25 cellular contexts compared by ENCODE assay signal in genomic region chr3:28634019-28634418, GRCh38.
"Had no signal": no experiment of that assay in that cellular context is flagged by ENCODE, and none has a peak within 500 bp of the region (broad histone marks: within the 10 kb centered on the region; RNA-seq: fewer than 3 reads in every experiment).

No MANE protein-coding gene starts in this region.

- H3K27ac ChIP-seq: stomach, suprapubic skin, testis, thoracic aorta, tibial artery, tibial nerve, transverse colon, upper lobe of left lung, upper lobe of right lung, uterus, vagina had no signal

- ATAC-seq: stimulated activated effector memory CD8-positive, alpha-beta T cell treated with anti-CD3 and anti-CD28 coated beads, Interleukin-12 subunit alpha, Interleukin-12 subunit beta, amount 100 ng/mL, for 72 hours; stimulated activated memory B cell treated with anti-CD40 and anti-IgM and Interleukin-4, amounts not matched to agents 10 μg/mL and 1 μg/mL and 100 μg/mL, for 72 hours; stimulated activated naive B cell treated with anti-CD40 and anti-IgM and Interleukin-4, amounts not matched to agents 10 μg/mL and 1 μg/mL and 100 μg/mL, for 72 hours; stimulated activated naive CD8-positive, alpha-beta T cell treated with anti-CD3 and anti-CD28 coated beads, Interleukin-15, amount 100 ng/mL, for 72 hours; stimulated activated naive CD8-positive, alpha-beta T cell treated with anti-CD3 and anti-CD28 coated beads, Interleukin-15, Interleukin-2, amounts not matched to agents 100 U/mL and 50 U/mL, for 24 hours; upper lobe of right lung had no signal

- H3K4me3 ChIP-seq: stomach, suprapubic skin, testis, thoracic aorta, tibial artery, tibial nerve, transverse colon, upper lobe of left lung, upper lobe of right lung, uterus, vagina had no signal

- H3K4me1 ChIP-seq: stomach, suprapubic skin, testis, tibial nerve, transverse colon, upper lobe of left lung, upper lobe of right lung, uterus, vagina had no signal

- H3K36me3 ChIP-seq: stomach, suprapubic skin, thoracic aorta, tibial artery, tibial nerve, transverse colon, upper lobe of left lung, upper lobe of right lung, uterus, vagina had no signal

- H3K27me3 ChIP-seq: stomach, suprapubic skin, testis, tibial artery, tibial nerve, transverse colon, upper lobe of left lung, upper lobe of right lung, uterus, vagina had no signal

- H3K9me3 ChIP-seq: stomach, suprapubic skin, testis, thoracic aorta, tibial artery, tibial nerve, transverse colon, upper lobe of left lung, upper lobe of right lung, uterus, vagina had no signal

- DNase-seq: stimulated activated CD4-positive, alpha-beta T cell treated with anti-CD3 and anti-CD28 coated beads, Interleukin-2, amount 100 ng/mL, for 48 hours; stimulated activated CD4-positive, alpha-beta T cell treated with anti-CD3 and anti-CD28 coated beads, Interleukin-4, amount 100 ng/mL, for 1 hour; stimulated activated CD4-positive, alpha-beta T cell treated with anti-CD3 and anti-CD28 coated beads, Interleukin-4, amount 100 ng/mL, for 24 hours; stimulated activated CD4-positive, alpha-beta T cell treated with anti-CD3 and anti-CD28 coated beads, Interleukin-4, amount 100 ng/mL, for 4 hours; stimulated activated CD8-positive, alpha-beta memory T cell treated with anti-CD3 and anti-CD28 coated beads, Interleukin-4, amount 100 ng/mL, for 48 hours; stimulated activated naive B cell treated with anti-CD40 and anti-IgM and Interleukin-4, amounts not matched to agents 10 μg/mL and 1 μg/mL and 100 μg/mL, for 72 hours; stimulated activated naive CD4-positive, alpha-beta T cell; stimulated activated naive CD4-positive, alpha-beta T cell treated with Interleukin-2 at 50 U/mL for 16 hours; stimulated activated naive CD8-positive, alpha-beta T cell treated with anti-CD3 and anti-CD28 coated beads, Interleukin-15, amount 100 ng/mL, for 72 hours; stimulated activated naive CD8-positive, alpha-beta T cell treated with anti-CD3 and anti-CD28 coated beads, Interleukin-15, Interleukin-2, amounts not matched to agents 100 U/mL and 50 U/mL, for 24 hours; stomach; substantia nigra; testis; tibial artery; transverse colon; trophoblast cell; upper lobe of left lung; upper lobe of right lung; uterus had no signal
